Comparison of ENCODE assay signal across 12 cellular contexts in genomic region chr1:27478098-27478497, GRCh38. TPM values are rescaled to one million over a fixed set of nuclear protein-coding genes. Genes with fewer than 3 reads are reported as not detected.
DNase-seq lines count a peak whose midpoint lies in the region; ATAC-seq, FAIRE-seq and TF ChIP-seq lines count a peak whose summit lies in the region.
"Had no signal": no experiment of that assay in that cellular context is flagged by ENCODE, and none has a peak within 500 bp of the region (broad histone marks: within the 10 kb centered on the region; RNA-seq: fewer than 3 reads in every experiment).

No MANE protein-coding gene starts in this region.

- DNase-seq in activated naive CD4-positive, alpha-beta T cell treated with Interleukin-2 at 50 U/mL for 16 hours: no peak
- DNase-seq in SK-N-MC (ENCODE audit: low read depth, low spot score) (no peak), K562 (ENCODE audit: extremely low read depth in 1 of 4, low spot score in 3 of 4) (no peak), tibial artery (no peak), NCI-H2227 treated with DMSO at 0.1 percent for 48 hours (lab: John Stamatoyannopoulos, UW) (no peak), DMS79 treated with DMSO at 0.1 percent for 48 hours (lab: John Stamatoyannopoulos, UW) (no peak)
- no peak for DNase-seq in activated effector memory CD4-positive, alpha-beta T cell treated with anti-CD3 and anti-CD28 coated beads, Interleukin-2, amount 50 U/mL, for 16 hours
- DNase-seq: Caco-2; NCI-H446; SJCRH30; stimulated activated naive CD4-positive, alpha-beta T cell had no signal

- H3K9ac ChIP-seq in SK-N-MC (ENCODE audit: insufficient read length): no peak overlapping the region
- H3K9ac ChIP-seq in K562 (ENCODE audit: insufficient read depth in 1 of 2, low read depth in 2 of 2, low read length in 2 of 2): no peak overlapping the region

- H4K20me1 ChIP-seq in K562 (replicated peaks; ENCODE audit: control insufficient read depth, insufficient read depth, low read length): peaks cover 14% of the 10 kb centered on the region; the same call in 1 of the 2 replicates

- no peak for TF ChIP-seq EP300 in K562 (IDR thresholded peaks at IDR 0.05; ENCODE audit: low read length)

- H3K4me1 ChIP-seq in K562 (replicated peaks in 1 of 2; ENCODE audit: control insufficient read depth in 2 of 2, insufficient read depth in 2 of 2, low read length in 2 of 2) (peaks cover 4 to 6% of the 10 kb centered on the region in 2 experiments; a peak in 3 of 5 replicates), tibial artery (peaks cover 0 to 86% (median 44%) of the 10 kb centered on the region in 4 donors)
- H3K4me1 ChIP-seq: Caco-2, SJCRH30 had no signal

- in situ Hi-C loops in K562 (cut with MboI): no loop called here

- H3K27ac Mint-ChIP-seq in activated naive CD4-positive, alpha-beta T cell treated with anti-CD3 and anti-CD28 coated beads, Interleukin-2, amount 50 U/mL, for 24 hours: peak overlapping the region; percentile 79

- CTCF ChIA-PET in K562 (lab: Yijun Ruan, JAX; ENCODE audit: low intra/inter-chr PET ratio): no interaction called here

- peaks cover 8% of the 10 kb centered on the region; the same call in 1 of the 2 replicates for H3K36me3 ChIP-seq in SK-N-MC (ENCODE audit: insufficient read depth, low read length)
- peaks cover 21% of the 10 kb centered on the region for H3K36me3 ChIP-seq in K562 (ENCODE audit: control insufficient read depth, insufficient read depth, low read length)
- H3K36me3 ChIP-seq in tibial artery: peaks cover 0 to 2% (median 0%) of the 10 kb centered on the region in 3 donors

- H3K27ac ChIP-seq in SK-N-MC (peak overlapping the region; percentile 56), K562 (ENCODE audit: extremely low read depth, low read depth, low read length) (no peak overlapping the region), tibial artery (no peak overlapping the region)
- H3K27ac ChIP-seq: SJCRH30 had no signal

- no peak for FAIRE-seq in K562 (lab: Jason Lieb, UNC)

- ATAC-seq in K562: no peak

- BruUV-seq in K562 (replicated peaks; lab: Mats Ljungman, UMichigan): no TSS peak

- intact Hi-C loops in K562 (cut with micrococcal nuclease): no loop called here
- intact Hi-C loops in tibial artery (cut with DNase I; ENCODE audit: low total_unique reads): no loop called here

- peaks cover 12% of the 10 kb centered on the region for H3K36me3 Mint-ChIP-seq in activated naive CD4-positive, alpha-beta T cell treated with anti-CD3 and anti-CD28 coated beads, Interleukin-2, amount 50 U/mL, for 24 hours

- H3K79me2 ChIP-seq in K562 (ENCODE audit: control insufficient read depth, insufficient read depth, low read length): peaks cover 96% of the 10 kb centered on the region

- no peak for TF ChIP-seq POLR2A in K562 (conservative IDR thresholded peaks at IDR 0.05)

- peaks cover 75% of the 10 kb centered on the region for H3K4me1 Mint-ChIP-seq in activated naive CD4-positive, alpha-beta T cell treated with anti-CD3 and anti-CD28 coated beads, Interleukin-2, amount 50 U/mL, for 24 hours

- H3K9me1 ChIP-seq in K562 (ENCODE audit: control insufficient read depth, insufficient read depth, low read length): no peaks in the 10 kb centered on the region

- TF ChIP-seq CTCF in K562 (IDR thresholded peaks at IDR 0.05 in 2 of 3, conservative IDR thresholded peaks at IDR 0.05 in 1 of 3; ENCODE audit: insufficient read depth in 2 of 3, low read depth in 1 of 3, low read length in 3 of 3): no peak
- no peak for TF ChIP-seq CTCF in tibial artery (IDR thresholded peaks at IDR 0.05)

- no peak for TF ChIP-seq RAD21 in K562 (CRISPR knock-in tag; conservative IDR thresholded peaks at IDR 0.05 in 1 of 2, IDR thresholded peaks at IDR 0.05 in 1 of 2)

- peak overlapping the region; percentile 63 for H3K4me3 Mint-ChIP-seq in activated naive CD4-positive, alpha-beta T cell treated with anti-CD3 and anti-CD28 coated beads, Interleukin-2, amount 50 U/mL, for 24 hours

- no peaks in the 10 kb centered on the region for H3K27me3 Mint-ChIP-seq in activated naive CD4-positive, alpha-beta T cell treated with anti-CD3 and anti-CD28 coated beads, Interleukin-2, amount 50 U/mL, for 24 hours

- no peak overlapping the region for H2AFZ ChIP-seq in K562 (ENCODE audit: low read depth, low read length)

- no peak overlapping the region for H3K4me2 ChIP-seq in K562 (ENCODE audit: insufficient read depth, low read length)

- H3K9me3 Mint-ChIP-seq in activated naive CD4-positive, alpha-beta T cell treated with anti-CD3 and anti-CD28 coated beads, Interleukin-2, amount 50 U/mL, for 24 hours: peaks cover 5% of the 10 kb centered on the region

- H3K9me3 ChIP-seq in SK-N-MC (ENCODE audit: low read depth, low read length) (no peaks in the 10 kb centered on the region), K562 (replicated peaks; ENCODE audit: control insufficient read depth, insufficient read depth, low read depth, low read length) (no peaks in the 10 kb centered on the region), tibial artery (no peaks in the 10 kb centered on the region)
- H3K9me3 ChIP-seq: Caco-2 had no signal

- POLR2A ChIA-PET in K562 (lab: Yijun Ruan, JAX): interaction anchor here (0.6 to 0.8 kb wide), 2 partner anchors 10 to 94 kb away, joined by 4 read pairs; no protein-coding TSS in a partner anchor

- H3K27me3 ChIP-seq in K562 (ENCODE audit: control insufficient read depth in 2 of 2, insufficient read depth in 2 of 2, low read length in 2 of 2): no peaks in the 10 kb centered on the region
- no peaks in the 10 kb centered on the region for H3K27me3 ChIP-seq in tibial artery
- H3K27me3 ChIP-seq: SJCRH30 had no signal

- H3K4me3 ChIP-seq in SK-N-MC (no peak overlapping the region), K562 (no peak overlapping the region), tibial artery (no peak overlapping the region)
- H3K4me3 ChIP-seq: SJCRH30 had no signal

- WGBS in K562 (ENCODE audit: insufficient coverage, low coverage, missing lambda C conversion rate): 84% methylated on average over 4 of the region's 4 CpGs

TF ChIP-seq in K562, 482 proteins besides CTCF, POLR2A, EP300 and RAD21 (continues in another document):
- TF ChIP-seq CEBPG (CRISPR knock-in tag; IDR thresholded peaks at IDR 0.05) (no peak; the same call in 1 of the 2 replicates), CEBPG (tag; conservative IDR thresholded peaks at IDR 0.05 in 1 of 2, IDR thresholded peaks at IDR 0.05 in 1 of 2) (peak in 1 of 2 experiments; percentile 73; a peak in 2 of 4 replicates), ZNF143 (CRISPR knock-in tag; IDR thresholded peaks at IDR 0.05) (no peak), EZH2 (IDR thresholded peaks at IDR 0.05; ENCODE audit: borderline replicate concordance, low read depth, low read length) (no peak), ZNF175 (CRISPR knock-in tag; IDR thresholded peaks at IDR 0.05; ENCODE audit: low read depth) (peak; percentile 73), ZNF584 (CRISPR knock-in tag; IDR thresholded peaks at IDR 0.05; ENCODE audit: low read depth) (0 out of 2 replicates have a peak, but pooled peaks have one; percentile 38), ZNF668 (CRISPR knock-in tag; IDR thresholded peaks at IDR 0.05) (no peak), SMC3 (conservative IDR thresholded peaks at IDR 0.05; ENCODE audit: insufficient read depth, low read depth, low read length) (no peak)

RNA-seq across cellular contexts. Expression of gene WASF2, which starts 11.9 kb away (rescaled TPM):
- 60.7 and 84.8 TPM in 2 replicates for total RNA-seq in K562 (2011; cell fraction: chromatin; rRNA removed; ENCODE audit: low replicate concordance)
- 47.0 and 48.4 TPM in 2 replicates for total RNA-seq in K562 (2011; cell fraction: nucleolus; rRNA removed)
- total RNA-seq in K562 (2011; cell fraction: nucleoplasm; rRNA removed): 68.6 and 84.8 TPM in 2 replicates
- total RNA-seq in K562 (2014; rRNA removed): 21.3 and 29.6 TPM in 2 replicates
- 31.2 and 40.7 TPM in 2 replicates for total RNA-seq in K562 (2014; rRNA removed; fragmentation: Illumina TruSeq; extraction: Trizol)
- total RNA-seq in K562 (2015; rRNA removed; fragmentation: Illumina TruSeq; extraction: Trizol): 26.1 and 29.2 TPM in 2 replicates
- total RNA-seq in K562 (2021): 139 and 163 TPM in 2 replicates
- polyA plus RNA-seq in K562 (2011; rRNA removed): 41.5 and 104 TPM in 2 replicates
- polyA plus RNA-seq in K562 (2011; cell fraction: cytosol; rRNA removed): 45.0 and 57.5 TPM in 2 replicates
- 49.0 and 54.9 TPM in 2 replicates for polyA plus RNA-seq in K562 (2011; cell fraction: nucleus; rRNA removed)
- 84.9 and 101 TPM in 2 replicates for polyA plus RNA-seq in K562 (2012)
- polyA plus RNA-seq in K562 (2014; fragmentation: Illumina TruSeq; extraction: Trizol): 109 and 115 TPM in 2 replicates
- 1 to 10 TPM; 8.2 to 9.7 TPM for polyA plus RNA-seq in K562 (2014; fragmentation: Nextera tagmentation; extraction: Ambion mirVana)
- 51.3 and 56.8 TPM in 2 replicates for polyA plus RNA-seq in K562 (2014; rRNA removed)
- polyA minus RNA-seq in K562 (2011; rRNA and poly(A)+ RNA removed): 49.4 and 58.2 TPM in 2 replicates
- 68.3 and 88.6 TPM in 2 replicates for polyA minus RNA-seq in K562 (2011; cell fraction: cytosol; rRNA and poly(A)+ RNA removed)
- 15.8 and 27.9 TPM in 2 replicates for polyA minus RNA-seq in K562 (2011; cell fraction: nucleus; rRNA and poly(A)+ RNA removed)
